ENCODE assay signal across 8 cellular contexts in genomic region chr5:140145818-140146522, GRCh38. TPM values are rescaled to one million over a fixed set of nuclear protein-coding genes. Genes with fewer than 3 reads are reported as not detected.
A peak's percentile ranks its signal among the peaks of the same experiment; 100 is the strongest.
DNase-seq lines count a peak whose midpoint lies in the region; ATAC-seq, FAIRE-seq and TF ChIP-seq lines count a peak whose summit lies in the region.

No MANE protein-coding gene starts in this region.

- DNase-seq in GM18507 (ENCODE audit: extremely low spot score, insufficient read length, low read depth) (peak; percentile 46), HuH-7.5 (ENCODE audit: low spot score) (peak; percentile 65), choroid plexus epithelial cell (ENCODE audit: low read depth) (peak; percentile 63), kidney epithelial cell (ENCODE audit: low read depth) (peak; percentile 10), NCI-H2081 treated with DMSO at 0.1 percent for 48 hours (lab: John Stamatoyannopoulos, UW) (no peak)
- peak; percentile 55 for DNase-seq in activated CD4-positive, CD25-positive, alpha-beta regulatory T cell treated with anti-CD3 and anti-CD28 coated beads, Interleukin-2, amount 50 U/mL, for 72 hours
- peak; percentile 25 to 57 (median 39) for DNase-seq in stimulated activated CD4-positive, alpha-beta T cell treated with anti-CD3 and anti-CD28 coated beads, Interleukin-12 subunit alpha, Interleukin-12 subunit beta, amount 100 ng/mL, for 48 hours (ENCODE audit: low read depth in 2 of 3, low spot score in 1 of 3)

- ATAC-seq in HG02970 (IDR thresholded peaks at IDR 0.05; ENCODE audit: low FRiP score, unreplicated experiment) = no peak

- peak overlapping the region; percentile 49 for H3K4me3 ChIP-seq in choroid plexus epithelial cell (ENCODE audit: low read depth, low read length)
- H3K4me3 ChIP-seq in kidney epithelial cell (ENCODE audit: low read depth, low read length) = peak overlapping the region; percentile 44

- H3K36me3 ChIP-seq in kidney epithelial cell (ENCODE audit: control insufficient read depth, insufficient read depth, low read length) = no peaks in the 10 kb centered on the region

- H3K27me3 ChIP-seq in kidney epithelial cell (ENCODE audit: control insufficient read depth, insufficient read depth, low read length) = peaks cover 17% of the 10 kb centered on the region

- TF ChIP-seq CTCF in choroid plexus epithelial cell (conservative IDR thresholded peaks at IDR 0.05; ENCODE audit: low read depth, low read length) (peak; percentile 32), kidney epithelial cell (IDR thresholded peaks at IDR 0.05; ENCODE audit: insufficient read depth, low read length, poor library complexity, severe bottlenecking) (peak; percentile 19)

- no peak for FAIRE-seq in GM18507 (lab: Jason Lieb, UNC)

RNA-seq across cellular contexts. Expression of gene IGIP, which starts 20.2 kb away (rescaled TPM):
- 3.1 and 4.1 TPM in 2 replicates for total RNA-seq in kidney epithelial cell

RNA-seq across cellular contexts. Expression of gene CYSTM1, which starts 29.0 kb away (rescaled TPM):
- total RNA-seq in kidney epithelial cell = 125 and 176 TPM in 2 replicates

RNA-seq across cellular contexts. Expression of gene PURA, which starts 32.1 kb away (rescaled TPM):
- total RNA-seq in kidney epithelial cell = 6.0 and 7.1 TPM in 2 replicates
